Comparison of ENCODE assay signal across 8 cellular contexts in the genomic region with DNA sequence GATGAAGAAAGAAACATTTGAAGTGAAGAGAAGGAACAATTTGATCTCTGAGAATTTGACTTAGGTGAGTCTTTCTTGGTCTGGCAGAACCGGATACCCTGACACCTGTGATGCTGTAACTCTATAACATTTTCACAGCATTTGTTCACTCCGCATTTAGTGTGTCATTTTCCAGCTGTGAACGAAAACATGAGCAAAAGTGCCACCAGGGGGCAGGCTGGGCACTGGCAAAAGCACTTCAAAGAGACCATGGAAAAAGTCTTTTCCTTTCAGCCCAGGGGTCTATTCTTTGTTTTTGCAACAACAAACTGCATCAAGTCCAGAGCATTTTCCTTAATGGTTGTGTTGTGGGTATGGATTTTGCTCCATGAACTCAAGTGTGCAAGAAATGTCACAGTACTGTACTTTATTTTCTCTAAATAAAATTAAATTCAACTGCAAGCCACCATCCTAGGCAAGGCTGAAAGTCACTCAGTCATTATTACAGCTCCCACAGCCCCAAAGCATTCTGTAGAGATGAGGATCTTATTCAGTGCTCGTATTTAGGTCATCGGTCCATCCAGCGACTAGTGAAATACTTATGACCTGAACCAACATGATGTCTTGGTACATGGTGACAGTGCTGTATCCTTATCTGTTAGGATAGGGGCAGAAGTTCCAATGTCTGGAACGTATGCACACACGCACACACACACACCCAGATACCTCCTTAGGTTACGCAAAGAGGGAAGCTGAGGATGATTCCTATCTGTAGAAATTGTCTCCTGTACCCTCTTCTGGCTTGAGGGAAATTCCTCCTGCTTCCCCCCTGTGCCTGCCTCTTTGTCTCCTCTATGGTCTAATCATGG.
DNase-seq lines count a peak whose midpoint lies in the region; ATAC-seq and TF ChIP-seq lines count a peak whose summit lies in the region.

No MANE protein-coding gene starts in this region.

- H3K79me2 ChIP-seq in mammary epithelial cell (ENCODE audit: insufficient read depth, low read length), result no peaks in the 10 kb centered on the region

- no peak overlapping the region for H3K4me2 ChIP-seq in mammary epithelial cell (ENCODE audit: insufficient read depth, low read depth, low read length)

- H3K4me1 ChIP-seq in mammary epithelial cell (ENCODE audit: insufficient read depth, low read length), result peaks cover 15% of the 10 kb centered on the region

- TF ChIP-seq CTCF in AG10803 (conservative IDR thresholded peaks at IDR 0.05; ENCODE audit: low read length), result peak; percentile 90
- peak; percentile 91 for TF ChIP-seq CTCF in VCaP (conservative IDR thresholded peaks at IDR 0.05)
- TF ChIP-seq CTCF in mammary epithelial cell (conservative IDR thresholded peaks at IDR 0.05 in 1 of 2, IDR thresholded peaks at IDR 0.05 in 1 of 2; ENCODE audit: extremely low read depth in 1 of 2, insufficient read depth in 1 of 2, low read depth in 1 of 2, low read length in 2 of 2), result peak; percentile 83 to 95
- TF ChIP-seq CTCF in kidney epithelial cell (IDR thresholded peaks at IDR 0.05; ENCODE audit: insufficient read depth, low read length, poor library complexity, severe bottlenecking), result peak; percentile 90

- DNase-seq in AG10803 (ENCODE audit: low read depth), result peak; percentile 54
- peak; percentile 11 for DNase-seq in GM19240 (ENCODE audit: insufficient read length, low spot score)
- DNase-seq in NCI-H1092 treated with DMSO at 0.1 percent for 48 hours (lab: John Stamatoyannopoulos, UW), result peak; percentile 45
- DNase-seq in mammary epithelial cell, result peak; percentile 32
- peak; percentile 44 for DNase-seq in kidney epithelial cell (ENCODE audit: low read depth)
- peak; percentile 80 to 83 for DNase-seq in stimulated activated CD4-positive, alpha-beta T cell treated with anti-CD3 and anti-CD28 coated beads, Interleukin-2, amount 100 ng/mL, for 24 hours

- no peak for ATAC-seq in HG03439 (IDR thresholded peaks at IDR 0.05; ENCODE audit: unreplicated experiment)

- H4K20me1 ChIP-seq in mammary epithelial cell (ENCODE audit: insufficient read depth, low read length), result no peaks in the 10 kb centered on the region

- BruUV-seq in mammary epithelial cell (replicated peaks; lab: Mats Ljungman, UMichigan), result no TSS peak

- H3K4me3 ChIP-seq in AG10803 (ENCODE audit: low read length), result no peak overlapping the region
- no peak overlapping the region for H3K4me3 ChIP-seq in mammary epithelial cell (replicated peaks in 1 of 3; ENCODE audit: insufficient read depth in 1 of 3, low read depth in 2 of 3, low read length in 3 of 3)
- H3K4me3 ChIP-seq in kidney epithelial cell (ENCODE audit: low read depth, low read length), result no peak overlapping the region

- intact Hi-C loops in mammary epithelial cell (cut with micrococcal nuclease), result loop anchor here (1.0 to 2.0 kb wide), 2 partner anchors 363 to 680 kb away; no protein-coding TSS in a partner anchor

- in situ Hi-C loops in mammary epithelial cell (cut with MboI; ENCODE audit: low sequenced_read_pairs in 2 of 2), result loop anchor here in 1 of 2 donors (5.0 kb wide), 1 partner anchor 363 kb away; no protein-coding TSS in a partner anchor

- H3K9me3 ChIP-seq in mammary epithelial cell (replicated peaks; ENCODE audit: insufficient read depth, low read length), result no peaks in the 10 kb centered on the region

- H3K9ac ChIP-seq in mammary epithelial cell (ENCODE audit: insufficient read depth, low read length), result no peak overlapping the region

- 68% methylated on average over 9 of the region's 9 CpGs for WGBS in mammary epithelial cell (ENCODE audit: low coverage, missing lambda C conversion rate)

- H2AFZ ChIP-seq in mammary epithelial cell (ENCODE audit: low read depth, low read length), result no peak overlapping the region

- CTCF ChIA-PET in mammary epithelial cell (lab: Charles Lee; ENCODE audit: low non-redundant PET), result interaction anchor here (0.6 to 1.6 kb wide), 2 partner anchors 363 to 364 kb away, joined by 3 to 7 read pairs; no protein-coding TSS in a partner anchor

- no peak overlapping the region for H3K27ac ChIP-seq in VCaP
- H3K27ac ChIP-seq in mammary epithelial cell (ENCODE audit: insufficient read depth, low read depth, low read length), result no peak overlapping the region

- H3K27me3 ChIP-seq in mammary epithelial cell (ENCODE audit: insufficient read depth, low read length), result no peaks in the 10 kb centered on the region
- no peaks in the 10 kb centered on the region for H3K27me3 ChIP-seq in kidney epithelial cell (ENCODE audit: control insufficient read depth, insufficient read depth, low read length)

- H3K36me3 ChIP-seq in mammary epithelial cell (ENCODE audit: insufficient read depth, low read length) (no peaks in the 10 kb centered on the region), kidney epithelial cell (ENCODE audit: control insufficient read depth, insufficient read depth, low read length) (no peaks in the 10 kb centered on the region)

- dilution Hi-C loops in mammary epithelial cell (cut with HindIII; ENCODE audit: low sequenced_read_pairs), result no loop called here

Comparison
In these comparisons a context has a peak if more than half of its experiments do, and no peak if none do; other contexts are left out.
1. DNase-seq: peak in every context shown above with its lines; median percentile 82 in stimulated activated CD4-positive, alpha-beta T cell treated with anti-CD3 and anti-CD28 coated beads, Interleukin-2, amount 100 ng/mL, for 24 hours; 54 in AG10803; 45 in NCI-H1092 treated with DMSO at 0.1 percent for 48 hours; 44 in kidney epithelial cell; 32 in mammary epithelial cell; 11 in GM19240.